ENCODE assay signal across 13 cellular contexts in the genomic region with DNA sequence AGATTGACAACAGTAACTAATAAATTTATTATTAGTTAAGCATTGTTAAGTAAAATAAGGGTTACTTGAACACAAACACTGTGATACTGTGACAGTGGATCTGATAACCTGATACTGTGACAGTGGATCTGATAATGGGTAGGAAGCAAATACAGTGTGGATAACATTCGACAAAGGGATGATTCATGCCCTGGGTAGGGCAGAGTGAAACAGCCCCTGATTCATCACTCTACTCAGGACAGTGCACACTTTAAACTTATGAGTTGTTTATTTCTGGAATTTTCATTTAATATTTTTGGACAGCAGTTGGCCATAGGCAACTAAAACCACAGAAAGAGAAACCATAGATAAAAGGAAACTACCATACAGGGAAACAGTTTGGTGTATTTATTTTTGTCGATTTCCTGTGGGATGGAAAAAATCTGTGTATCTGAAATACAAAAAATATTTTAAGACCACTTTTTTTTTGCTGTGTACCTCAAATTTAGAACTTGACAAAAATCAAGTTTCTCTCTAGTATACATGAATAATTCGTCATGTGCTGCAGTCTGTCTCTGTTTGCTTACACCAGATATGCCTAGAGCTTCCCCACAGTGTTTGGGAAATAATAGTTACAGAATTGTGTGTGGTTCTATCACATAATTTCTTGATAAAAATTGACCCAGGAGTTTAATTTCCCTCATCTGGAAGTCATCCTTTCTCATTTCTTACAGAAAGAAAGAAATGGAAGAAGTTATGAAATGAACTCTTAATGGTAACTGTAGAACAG.
DNase-seq lines count a peak whose midpoint lies in the region; ATAC-seq and TF ChIP-seq lines count a peak whose summit lies in the region.
"Had no signal": no experiment of that assay in that cellular context is flagged by ENCODE, and none has a peak within 500 bp of the region (broad histone marks: within the 10 kb centered on the region; RNA-seq: fewer than 3 reads in every experiment).

No MANE protein-coding gene starts in this region.

- H3K4me1 ChIP-seq in MM.1S (ENCODE audit: low read length) (peaks cover 12% of the 10 kb centered on the region), endodermal cell (ENCODE audit: control insufficient read depth, insufficient read depth, low read length) (peaks cover 5% of the 10 kb centered on the region)

- WGBS in endodermal cell (ENCODE audit: insufficient coverage in 1 of 2, insufficient read length in 1 of 2), 2 experiments, result 83 to 89% methylated on average over 1 to 2 of the region's 3 CpGs

- H3F3A ChIP-seq in MM.1S (ENCODE audit: insufficient read depth, low read length), result 0 out of 2 replicates have a peak, but pooled peaks cover 4% of the 10 kb centered on the region

- H4K20me1 ChIP-seq in MM.1S (ENCODE audit: insufficient read depth, low read length), result no peaks in the 10 kb centered on the region

- H3K4me3 ChIP-seq in MM.1S (ENCODE audit: low read length), result no peak overlapping the region
- H3K4me3 ChIP-seq in endodermal cell (ENCODE audit: low read length), result peak overlapping the region; percentile 23
- H3K4me3 ChIP-seq: esophagus squamous epithelium, skin epidermis had no signal

- H3K27ac ChIP-seq in MM.1S (ENCODE audit: low read length) (no peak overlapping the region), endodermal cell (ENCODE audit: low read depth, low read length) (no peak overlapping the region)
- H3K27ac ChIP-seq: esophagus squamous epithelium, KMS-11, WERI-Rb-1 had no signal

- no peaks in the 10 kb centered on the region for H3K36me3 ChIP-seq in MM.1S (replicated peaks; ENCODE audit: insufficient read depth, low read length)
- no peaks in the 10 kb centered on the region for H3K36me3 ChIP-seq in endodermal cell (ENCODE audit: control insufficient read depth, insufficient read depth, low read length)
- H3K36me3 ChIP-seq: esophagus squamous epithelium, WERI-Rb-1 had no signal

- peaks cover 14% of the 10 kb centered on the region for H3K4me1 Mint-ChIP-seq in endodermal cell

- no peak overlapping the region for H3K27ac Mint-ChIP-seq in endodermal cell
- H3K27ac Mint-ChIP-seq: activated naive CD8-positive, alpha-beta T cell treated with anti-CD3 and anti-CD28 coated beads, Interleukin-2, amount 10 ng/mL, durations not matched to agents 7 days and 5 days had no signal

- no peak overlapping the region for H2AFZ ChIP-seq in MM.1S (ENCODE audit: low read length)

- H3K9me2 ChIP-seq in MM.1S (replicated peaks; ENCODE audit: insufficient read depth, low read length), result no peaks in the 10 kb centered on the region

- H3K9me3 ChIP-seq in MM.1S (replicated peaks; ENCODE audit: insufficient read depth, low read length), result no peaks in the 10 kb centered on the region
- no peaks in the 10 kb centered on the region for H3K9me3 ChIP-seq in endodermal cell (ENCODE audit: control insufficient read depth, low read length)
- H3K9me3 ChIP-seq: esophagus squamous epithelium had no signal

- H3K9me3 Mint-ChIP-seq in endodermal cell, result peaks cover 2% of the 10 kb centered on the region

- no peaks in the 10 kb centered on the region for H3K79me2 ChIP-seq in MM.1S (ENCODE audit: low read length)

- intact Hi-C loops in sciatic nerve (cut with DNase I), result no loop called here

- DNase-seq in MM.1S, result no peak
- DNase-seq in endodermal cell, result no peak
- DNase-seq in sciatic nerve (ENCODE audit: low spot score), result no peak
- DNase-seq in AML-193 (lab: John Stamatoyannopoulos, UW), result no peak
- no peak for DNase-seq in SIG-M5 (lab: John Stamatoyannopoulos, UW)
- DNase-seq: activated naive CD8-positive, alpha-beta T cell treated with anti-CD3 and anti-CD28 coated beads, Interleukin-2, amount 10 ng/mL, durations not matched to agents 7 days and 5 days; esophagus squamous epithelium; stimulated activated naive CD4-positive, alpha-beta T cell treated with Interleukin-2 at 50 U/mL for 16 hours; WERI-Rb-1 had no signal

- no peak overlapping the region for H3K4me3 Mint-ChIP-seq in endodermal cell
- H3K4me3 Mint-ChIP-seq: activated naive CD8-positive, alpha-beta T cell treated with anti-CD3 and anti-CD28 coated beads, Interleukin-2, amount 10 ng/mL, durations not matched to agents 7 days and 5 days had no signal

- peak; percentile 51 for ATAC-seq in GM18511 (IDR thresholded peaks at IDR 0.05; ENCODE audit: unreplicated experiment)
- peak; percentile 69 for ATAC-seq in sciatic nerve
- ATAC-seq in GM21717 (IDR thresholded peaks at IDR 0.05; ENCODE audit: unreplicated experiment), result no peak

- H3K36me3 Mint-ChIP-seq in endodermal cell (ENCODE audit: low read depth), result no peaks in the 10 kb centered on the region

- H3K4me2 ChIP-seq in MM.1S (ENCODE audit: low read depth, low read length), result peak overlapping the region; percentile 44
- H3K4me2 ChIP-seq: KMS-11 had no signal

- H3K27me3 ChIP-seq in MM.1S (replicated peaks; ENCODE audit: insufficient read depth, low read length) (no peaks in the 10 kb centered on the region), endodermal cell (ENCODE audit: control insufficient read depth, insufficient read depth, low read length, poor library complexity, severe bottlenecking) (no peaks in the 10 kb centered on the region)
- H3K27me3 ChIP-seq: esophagus squamous epithelium had no signal

- H3K9ac ChIP-seq in MM.1S (ENCODE audit: low read length) (no peak overlapping the region), endodermal cell (ENCODE audit: extremely low read depth, low read length, poor library complexity, severe bottlenecking) (no peak overlapping the region)
- H3K9ac ChIP-seq: KMS-11 had no signal

- peaks cover 2% of the 10 kb centered on the region for H3K27me3 Mint-ChIP-seq in endodermal cell (ENCODE audit: insufficient read depth)
- H3K27me3 Mint-ChIP-seq: activated naive CD8-positive, alpha-beta T cell treated with anti-CD3 and anti-CD28 coated beads, Interleukin-2, amount 10 ng/mL, durations not matched to agents 7 days and 5 days had no signal

- TF ChIP-seq CTCF in MM.1S (IDR thresholded peaks at IDR 0.05; ENCODE audit: low read length) (no peak), endodermal cell (conservative IDR thresholded peaks at IDR 0.05) (no peak)
